ENCODE assay signal across 27 cellular contexts in genomic region chr13:110183925-110184324, GRCh38.
DNase-seq lines count a peak whose midpoint lies in the region; ATAC-seq and TF ChIP-seq lines count a peak whose summit lies in the region.
"Had no signal": no experiment of that assay in that cellular context is flagged by ENCODE, and none has a peak within 500 bp of the region (broad histone marks: within the 10 kb centered on the region; RNA-seq: fewer than 3 reads in every experiment).

No MANE protein-coding gene starts in this region.

- TF ChIP-seq CTCF in A673 (conservative IDR thresholded peaks at IDR 0.05; ENCODE audit: low read depth, low read length) (no peak), WTC11 (IDR thresholded peaks at IDR 0.05) (no peak), transverse colon (IDR thresholded peaks at IDR 0.05) (no peak)

- H3K9me3 ChIP-seq in A673 (ENCODE audit: low read depth, low read length, poor library complexity, severe bottlenecking), result no peaks in the 10 kb centered on the region
- H3K9me3 ChIP-seq in transverse colon, result no peaks in the 10 kb centered on the region
- H3K9me3 ChIP-seq: adrenal gland, breast epithelium, left ventricle myocardium inferior, right lobe of liver, stomach, uterus had no signal

- DNase-seq in A673 (ENCODE audit: low spot score) (peak; percentile 18), WTC11 (ENCODE audit: low spot score) (no peak), islet precursor cell (peak; percentile 78), transverse colon (no peak), pons (ENCODE audit: low spot score) (no peak), left cardiac atrium (no peak)
- peak; percentile 63 for DNase-seq in Jurkat, Clone E6-1 (ENCODE audit: low read depth, low spot score)
- DNase-seq: 8988T; activated CD4-positive, CD25-positive, alpha-beta regulatory T cell; activated T-cell treated with anti-CD3 and anti-CD28 coated beads, Interleukin-2, amount 50 U/mL, for 4 hours; adrenal gland; CD4-positive, CD25-positive, alpha-beta regulatory T cell; effector CD8-positive, alpha-beta T cell; EL; glutamatergic neuron; HCEC 1CT; left ventricle myocardium inferior; mesenchymal stem cell; NCI-H1436 treated with DMSO at 0.1 percent for 48 hours; NCI-H345; right lobe of liver; stimulated activated CD4-positive, alpha-beta T cell treated with anti-CD3 and anti-CD28 coated beads, Interleukin-4, amount 100 ng/mL, for 1 hour; stomach; T-helper 1 cell; uterus had no signal

- H3K27ac ChIP-seq in A673 (ENCODE audit: low read depth, low read length, poor library complexity, severe bottlenecking) (no peak overlapping the region), transverse colon (no peak overlapping the region)
- H3K27ac ChIP-seq: adrenal gland, breast epithelium, left ventricle myocardium inferior, right lobe of liver, stomach, uterus had no signal

- no TSS peak for BruUV-seq in A673 (replicated peaks; lab: Mats Ljungman, UMichigan)

- no peaks in the 10 kb centered on the region for H3K27me3 Mint-ChIP-seq in WTC11 (ENCODE audit: low read depth)

- intact Hi-C loops in A673 (cut with micrococcal nuclease; ENCODE audit: unreplicated experiment), result no loop called here
- intact Hi-C loops in transverse colon (cut with DNase I; ENCODE audit: low total_unique reads), result no loop called here
- intact Hi-C loops in left cardiac atrium (cut with DNase I), result no loop called here

- H3K4me3 ChIP-seq in A673 (ENCODE audit: low read depth, low read length, poor library complexity, severe bottlenecking), result no peak overlapping the region
- no peak overlapping the region for H3K4me3 ChIP-seq in Jurkat, Clone E6-1 (ENCODE audit: low read length)
- no peak overlapping the region for H3K4me3 ChIP-seq in transverse colon
- H3K4me3 ChIP-seq: adrenal gland, breast epithelium, left ventricle myocardium inferior, right lobe of liver, stomach, uterus had no signal

- no peak for ATAC-seq in WTC11
- ATAC-seq in GM21515 (IDR thresholded peaks at IDR 0.05; ENCODE audit: unreplicated experiment), result no peak
- ATAC-seq in left cardiac atrium, result no peak
- ATAC-seq: activated T-cell treated with anti-CD3 and anti-CD28 coated beads, Interleukin-2, amount 50 U/mL, for 4 hours; right lobe of liver had no signal

- H3K36me3 Mint-ChIP-seq in WTC11, result peaks cover 21% of the 10 kb centered on the region
- H3K36me3 Mint-ChIP-seq: CD4-positive, CD25-positive, alpha-beta regulatory T cell had no signal

- H3K27me3 ChIP-seq in A673 (replicated peaks; ENCODE audit: insufficient read depth, low read depth, low read length, poor library complexity) (no peaks in the 10 kb centered on the region), transverse colon (no peaks in the 10 kb centered on the region)
- H3K27me3 ChIP-seq: adrenal gland, breast epithelium, right lobe of liver, stomach, uterus had no signal

- POLR2A ChIA-PET in A673 (lab: Charles Lee; ENCODE audit: low non-redundant PET) (no interaction called here), WTC11 (lab: Charles Lee) (no interaction called here)

- H3K4me1 Mint-ChIP-seq in WTC11, result peaks cover 12% of the 10 kb centered on the region
- H3K4me1 Mint-ChIP-seq: CD4-positive, CD25-positive, alpha-beta regulatory T cell had no signal

- WGBS in transverse colon (ENCODE audit: low coverage in 1 of 2), 2 donors, result 67% methylated on average over 7 of the region's 7 CpGs; no CpG with 5 or more reads in 1 of the 2 donors

- no peak overlapping the region for H3K4me3 Mint-ChIP-seq in WTC11
- H3K4me3 Mint-ChIP-seq: activated T-cell treated with anti-CD3 and anti-CD28 coated beads, Interleukin-2, amount 50 U/mL, for 4 hours; CD4-positive, CD25-positive, alpha-beta regulatory T cell had no signal

- peak overlapping the region; percentile 57; the same call in 1 of the 2 replicates for H3K27ac Mint-ChIP-seq in WTC11
- H3K27ac Mint-ChIP-seq: CD4-positive, CD25-positive, alpha-beta regulatory T cell had no signal

- peaks cover 5% of the 10 kb centered on the region for H3K36me3 ChIP-seq in A673 (ENCODE audit: insufficient read depth, low read length, poor library complexity, severe bottlenecking)
- peaks cover 0 to 10% (median under 1%) of the 10 kb centered on the region in 4 donors for H3K36me3 ChIP-seq in transverse colon
- H3K36me3 ChIP-seq: breast epithelium, right lobe of liver, uterus had no signal

- CTCF ChIA-PET in A673 (lab: Charles Lee) (no interaction called here), WTC11 (lab: Charles Lee) (no interaction called here)

- in situ Hi-C loops in transverse colon (cut with MboI; ENCODE audit: low pct_ligation_motif_present in 1 of 4, low pct_unique_long_range_greater_than_20kb in 1 of 4, low sequenced_read_pairs in 3 of 4), result no loop called here

- TF ChIP-seq EP300 in transverse colon (IDR thresholded peaks at IDR 0.05; ENCODE audit: low read depth), result no peak

- TF ChIP-seq POLR2A in transverse colon (IDR thresholded peaks at IDR 0.05), result no peak

- peaks cover 10% of the 10 kb centered on the region for H3K4me1 ChIP-seq in A673 (ENCODE audit: insufficient read depth, low read length, poor library complexity, severe bottlenecking)
- H3K4me1 ChIP-seq in transverse colon, result no peaks in the 10 kb centered on the region
- H3K4me1 ChIP-seq: adrenal gland, breast epithelium, uterus had no signal

- no peaks in the 10 kb centered on the region for H3K9me3 Mint-ChIP-seq in WTC11
- H3K9me3 Mint-ChIP-seq: activated T-cell treated with anti-CD3 and anti-CD28 coated beads, Interleukin-2, amount 50 U/mL, for 4 hours; CD4-positive, CD25-positive, alpha-beta regulatory T cell had no signal

TF ChIP-seq in WTC11, 78 proteins besides CTCF, POLR2A, EP300 and RAD21 (continues in another document):
- no peak for TF ChIP-seq MLX (CRISPR knock-in tag; IDR thresholded peaks at IDR 0.05)
- no peak for TF ChIP-seq FOXK1 (CRISPR knock-in tag; IDR thresholded peaks at IDR 0.05)
- TF ChIP-seq CREM (CRISPR knock-in tag; IDR thresholded peaks at IDR 0.05), result no peak
- no peak for TF ChIP-seq USF1 (CRISPR knock-in tag; IDR thresholded peaks at IDR 0.05)
- TF ChIP-seq PRRX2 (CRISPR knock-in tag; IDR thresholded peaks at IDR 0.05), result no peak
- TF ChIP-seq ATF2 (CRISPR knock-in tag; IDR thresholded peaks at IDR 0.05; ENCODE audit: borderline replicate concordance, low read depth), result no peak
- TF ChIP-seq JAZF1 (CRISPR knock-in tag; IDR thresholded peaks at IDR 0.05), result no peak
- TF ChIP-seq ZNF512 (CRISPR knock-in tag; IDR thresholded peaks at IDR 0.05; ENCODE audit: borderline replicate concordance), result no peak
- TF ChIP-seq ZBTB43 (CRISPR knock-in tag; IDR thresholded peaks at IDR 0.05), result no peak
- TF ChIP-seq CBFB (CRISPR knock-in tag; IDR thresholded peaks at IDR 0.05; ENCODE audit: low read depth), result no peak

Comparison
In these comparisons a context has a peak if more than half of its experiments do, and no peak if none do; other contexts are left out.
1. DNase-seq: peak in A673 (single experiment), Jurkat, Clone E6-1 (single experiment) and islet precursor cell (single experiment); none in WTC11 (single experiment), transverse colon (single experiment), pons (single experiment) and left cardiac atrium (single experiment).